In the genomic region with DNA sequence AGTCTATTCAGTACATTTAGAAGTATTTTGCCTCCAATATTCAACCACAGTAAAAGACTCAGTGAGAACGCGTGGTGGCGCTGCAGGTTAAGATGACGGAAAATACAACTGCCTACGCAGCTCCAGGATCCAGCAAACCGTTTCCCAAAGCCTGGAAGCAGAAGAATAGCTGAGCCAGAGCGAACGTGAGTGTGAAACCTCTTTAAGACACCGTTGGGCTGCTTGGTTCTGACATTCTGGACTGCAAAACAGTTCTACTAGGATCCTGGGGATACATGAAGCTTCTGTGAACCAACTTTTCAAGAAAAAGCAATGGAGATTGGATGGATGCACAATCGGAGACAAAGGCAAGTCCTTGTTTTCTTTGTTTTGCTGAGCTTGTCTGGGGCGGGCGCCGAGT, we compare ENCODE assay signal across 9 cellular contexts. TPM values are rescaled to one million over a fixed set of nuclear protein-coding genes. Genes with fewer than 3 reads are reported as not detected.
DNase-seq lines count a peak whose midpoint lies in the region; ATAC-seq, FAIRE-seq and TF ChIP-seq lines count a peak whose summit lies in the region.
"Had no signal": no experiment of that assay in that cellular context is flagged by ENCODE, and none has a peak within 500 bp of the region (broad histone marks: within the 10 kb centered on the region; RNA-seq: fewer than 3 reads in every experiment).

Gene PCDHB16 (plus strand): TSS at position 140 of the 400 bp plus-strand sequence. CDS start 173 bp downstream, at position 313.

- H3K36me3 Mint-ChIP-seq in MCF 10A (ENCODE audit: insufficient read depth, unreplicated experiment), result peaks cover 13% of the 10 kb centered on the region

- no TSS peak for BruUV-seq in MCF 10A (replicated peaks; lab: Mats Ljungman, UMichigan)
- no TSS peak for BruUV-seq in HepG2 (replicated peaks; lab: Mats Ljungman, UMichigan)

- no peak for TF ChIP-seq POLR2A in HepG2 (IDR thresholded peaks at IDR 0.05; ENCODE audit: insufficient read depth in 1 of 2, low read depth in 2 of 2, low read length in 2 of 2)

- TF ChIP-seq RAD21 in Ishikawa (IDR thresholded peaks at IDR 0.05; ENCODE audit: low read depth) (peak; percentile 31; the same call in 1 of the 2 replicates), HepG2 (CRISPR knock-in tag; IDR thresholded peaks at IDR 0.05) (peak; percentile 56; the same call in 1 of the 2 replicates)

- DNase-seq in MCF 10A (ENCODE audit: unreplicated experiment), result peak; percentile 68
- peak; percentile 53 for DNase-seq in HepG2 (ENCODE audit: low spot score)
- DNase-seq in central memory CD4-positive, alpha-beta T cell, result no peak
- no peak for DNase-seq in mucosa of gallbladder (ENCODE audit: low spot score)
- DNase-seq in activated CD8-positive, alpha-beta memory T cell treated with anti-CD3 and anti-CD28 coated beads, Interleukin-2, amount 50 U/mL, for 48 hours, result no peak

- ATAC-seq in HepG2, result peak; percentile 89
- no peak for ATAC-seq in HG02840 (IDR thresholded peaks at IDR 0.05; ENCODE audit: low FRiP score, unreplicated experiment)

- peak within 1 kb of the TSS; percentile 83 for H3K27ac Mint-ChIP-seq in MCF 10A (ENCODE audit: low read depth, unreplicated experiment)

- no peaks in the 10 kb centered on the region; a peak in 1 of 5 replicates for H3K27me3 ChIP-seq in HepG2 (ENCODE audit: control insufficient read depth in 1 of 2, insufficient read depth in 2 of 2, low read length in 2 of 2)

- H3K4me1 Mint-ChIP-seq in MCF 10A (ENCODE audit: insufficient read depth, unreplicated experiment), result peaks cover 6% of the 10 kb centered on the region

- in situ Hi-C loops in HepG2 (cut with HindIII; ENCODE audit: extremely low pct_ligation_motif_present, low pct_unique_long_range_greater_than_20kb), result no loop called here

- H3K4me3 Mint-ChIP-seq in MCF 10A (ENCODE audit: unreplicated experiment), result peak within 1 kb of the TSS; percentile 83

- peak within 1 kb of the TSS; percentile 38; the same call in 1 of the 2 replicates for H3K9ac ChIP-seq in HepG2 (ENCODE audit: insufficient read depth, low read depth, low read length)

- peak within 1 kb of the TSS; percentile 83 for H2AFZ ChIP-seq in HepG2 (ENCODE audit: low read length)

- no peaks in the 10 kb centered on the region for H3K79me2 ChIP-seq in HepG2 (ENCODE audit: insufficient read depth, low read length)

- no peaks in the 10 kb centered on the region for H4K20me1 ChIP-seq in HepG2 (ENCODE audit: insufficient read depth, low read length)

- H3K36me3 ChIP-seq in HepG2 (replicated peaks in 1 of 2; ENCODE audit: control insufficient read depth in 1 of 2, insufficient read depth in 2 of 2, low read length in 2 of 2), result no peaks in the 10 kb centered on the region

- CTCF ChIA-PET in MCF 10A (lab: Yijun Ruan, JAX) (interaction anchor here (0.6 to 2.0 kb wide), 13 partner anchors 10 to 613 kb away, joined by 3 to 14 read pairs (median 5); partner anchors contain the start of genes PCDHB10, PCDHB11, PCDHB14 and PCDHB3), HepG2 (lab: Yijun Ruan, JAX; ENCODE audit: low intra/inter-chr PET ratio, low total read pairs) (interaction anchor here (1.6 kb wide), 1 partner anchor 88 kb away, joined by 5 read pairs; the partner anchor contains the start of gene PCDHB2)

- no peaks in the 10 kb centered on the region for H3K27me3 Mint-ChIP-seq in MCF 10A (ENCODE audit: insufficient read depth, unreplicated experiment)

- POLR2A ChIA-PET in MCF 10A (lab: Yijun Ruan, JAX) (interaction anchor here (0.8 kb wide), 1 partner anchor 138 kb away, joined by 3 read pairs; the partner anchor contains the start of gene TAF7), HepG2 (lab: Yijun Ruan, JAX) (no interaction called here)

- intact Hi-C loops in MCF 10A (cut with micrococcal nuclease) (no loop called here), HepG2 (cut with micrococcal nuclease; ENCODE audit: unreplicated experiment) (loop anchor here (1.0 to 2.0 kb wide), 2 partner anchors 87 to 98 kb away; partner anchors contain the start of gene PCDHB2)

- TF ChIP-seq CTCF in 22Rv1 (IDR thresholded peaks at IDR 0.05) (peak; percentile 47), MCF 10A (IDR thresholded peaks at IDR 0.05; ENCODE audit: unreplicated experiment) (peak; percentile 30), HepG2 (CRISPR knock-in tag; IDR thresholded peaks at IDR 0.05) (peak; percentile 79)

- peak within 1 kb of the TSS; percentile 35 to 61 (median 58); a peak in 5 of 6 replicates for H3K4me3 ChIP-seq in HepG2 (replicated peaks in 1 of 3; ENCODE audit: insufficient read depth in 1 of 3, low read depth in 2 of 3, low read length in 3 of 3)

- H3K4me1 ChIP-seq in HepG2 (ENCODE audit: insufficient read depth, low read length), result no peaks in the 10 kb centered on the region; the same call in 1 of the 2 replicates

- 9% methylated on average over 13 of the region's 13 CpGs for WGBS in HepG2 (ENCODE audit: low lambda C conversion rate)

- H3K27ac ChIP-seq in 22Rv1 (no peak within 1 kb of the TSS), HepG2 (ENCODE audit: extremely low read length, insufficient read depth, low read length) (no peak within 1 kb of the TSS)

- FAIRE-seq in HepG2 (lab: Jason Lieb, UNC), result peak; percentile 63
- FAIRE-seq: G401.6 had no signal

- TF ChIP-seq EP300 in Ishikawa (IDR thresholded peaks at IDR 0.05; ENCODE audit: borderline replicate concordance), result no peak
- TF ChIP-seq EP300 in HepG2 (IDR thresholded peaks at IDR 0.05; ENCODE audit: low read depth in 2 of 2, low read length in 2 of 2), result no peak
- no peak for TF ChIP-seq EP300 in HepG2 (CRISPR knock-in tag; IDR thresholded peaks at IDR 0.05; ENCODE audit: borderline replicate concordance)

- H3K4me2 ChIP-seq in HepG2 (ENCODE audit: low read depth, low read length), result peak within 1 kb of the TSS; percentile 66

- H3K9me3 ChIP-seq in HepG2 (ENCODE audit: low read length), result no peaks in the 10 kb centered on the region

- peaks cover 27% of the 10 kb centered on the region for H3K9me3 Mint-ChIP-seq in MCF 10A (ENCODE audit: unreplicated experiment)

TF ChIP-seq in Ishikawa, 13 proteins besides CTCF, POLR2A, EP300 and RAD21 (continues in another document):
- TF ChIP-seq FOXM1 (IDR thresholded peaks at IDR 0.05; ENCODE audit: borderline replicate concordance, low read depth) (no peak), TCF12 (IDR thresholded peaks at IDR 0.05; ENCODE audit: low read depth) (no peak), USF1 (IDR thresholded peaks at IDR 0.05) (no peak), CREB1 (IDR thresholded peaks at IDR 0.05; ENCODE audit: low read depth) (no peak)

TF ChIP-seq in HepG2, 621 proteins besides CTCF, POLR2A, EP300 and RAD21 (continues in another document):
- TF ChIP-seq POGZ (CRISPR knock-in tag; IDR thresholded peaks at IDR 0.05) (peak; percentile 47; the same call in 1 of the 2 replicates), ZBTB21 (CRISPR knock-in tag; IDR thresholded peaks at IDR 0.05) (no peak), SATB2 (CRISPR knock-in tag; IDR thresholded peaks at IDR 0.05) (0 out of 2 replicates have a peak, but pooled peaks have one; percentile 43), TRIM22 (IDR thresholded peaks at IDR 0.05) (no peak)
- TF ChIP-seq, protein P1, sequence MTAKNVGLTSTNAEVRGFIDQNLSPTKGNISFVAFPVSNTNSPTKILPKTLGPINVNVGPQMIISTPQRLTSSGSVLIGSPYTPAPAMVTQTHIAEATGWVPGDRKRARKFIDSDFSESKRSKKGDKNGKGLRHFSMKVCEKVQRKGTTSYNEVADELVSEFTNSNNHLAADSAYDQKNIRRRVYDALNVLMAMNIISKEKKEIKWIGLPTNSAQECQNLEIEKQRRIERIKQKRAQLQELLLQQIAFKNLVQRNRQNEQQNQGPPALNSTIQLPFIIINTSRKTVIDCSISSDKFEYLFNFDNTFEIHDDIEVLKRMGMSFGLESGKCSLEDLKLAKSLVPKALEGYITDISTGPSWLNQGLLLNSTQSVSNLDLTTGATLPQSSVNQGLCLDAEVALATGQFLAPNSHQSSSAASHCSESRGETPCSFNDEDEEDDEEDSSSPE (CRISPR knock-in tag; IDR thresholded peaks at IDR 0.05), result no peak

RNA-seq across cellular contexts. Expression of gene PCDHB16, which starts in this region (rescaled TPM):
- 1.8 and 2.5 TPM in 2 replicates for total RNA-seq in MCF 10A (2022)
- total RNA-seq in HepG2 (2016; rRNA removed; fragmentation: Illumina TruSeq; extraction: Trizol), result 0.41 and 0.60 TPM in 2 replicates
- 0.09 and 0.10 TPM in 2 replicates for total RNA-seq in HepG2 (2016; cell fraction: cytosol; rRNA removed; fragmentation: Illumina TruSeq; extraction: Trizol; ENCODE audit: low read depth)
- 0.19 and 0.76 TPM in 2 replicates for total RNA-seq in HepG2 (2016; cell fraction: insoluble cytoplasmic fraction; rRNA removed; fragmentation: Illumina TruSeq; extraction: Trizol)
- total RNA-seq in HepG2 (2016; cell fraction: membrane; rRNA removed; fragmentation: Illumina TruSeq; extraction: Trizol), result 0.10 and 0.15 TPM in 2 replicates
- 0.78 and 1.6 TPM in 2 replicates for total RNA-seq in HepG2 (2016; cell fraction: nucleus; rRNA removed; fragmentation: Illumina TruSeq; extraction: Trizol)
- 0.66 and 0.89 TPM in 2 replicates for polyA plus RNA-seq in HepG2 (2011; rRNA removed)
- 0.38 and 0.86 TPM in 2 replicates for polyA plus RNA-seq in HepG2 (2011; cell fraction: cytosol; rRNA removed)
- polyA plus RNA-seq in HepG2 (2011; cell fraction: nucleus; rRNA removed), result 0.82 and 0.92 TPM in 2 replicates
- 0.76 and 1.1 TPM in 2 replicates for polyA plus RNA-seq in HepG2 (2012)
- 0.02 TPM in 2 replicates for polyA plus RNA-seq in HepG2 (2016; cell fraction: cytosol; fragmentation: Illumina TruSeq; extraction: Trizol; ENCODE audit: low read depth)
- polyA plus RNA-seq in HepG2 (2016; cell fraction: insoluble cytoplasmic fraction; fragmentation: Illumina TruSeq; extraction: Trizol; ENCODE audit: low read depth), result 0.25 and 0.43 TPM in 2 replicates
- polyA plus RNA-seq in HepG2 (2016; cell fraction: membrane; fragmentation: Illumina TruSeq; extraction: Trizol; ENCODE audit: low read depth), result 0.06 and 0.07 TPM in 2 replicates
- 1.2 and 1.4 TPM in 2 replicates for polyA plus RNA-seq in HepG2 (2016; cell fraction: nucleus; fragmentation: Illumina TruSeq; extraction: Trizol; ENCODE audit: insufficient read depth, low read depth)
- 1.1 TPM in 1 of 2 replicates, not detected in the other for polyA minus RNA-seq in HepG2 (2011; rRNA and poly(A)+ RNA removed; ENCODE audit: low replicate concordance)
- polyA minus RNA-seq in HepG2 (2011; cell fraction: cytosol; rRNA and poly(A)+ RNA removed), result 1.6 and 1.7 TPM in 2 replicates
- 1.3 and 1.4 TPM in 2 replicates for polyA minus RNA-seq in HepG2 (2011; cell fraction: nucleus; rRNA and poly(A)+ RNA removed)
- total RNA-seq in mucosa of gallbladder, result 3.0 TPM

Comparison
In these comparisons a context has a peak if more than half of its experiments do, and no peak if none do; other contexts are left out.
1. DNase-seq: peak in MCF 10A (single experiment) and HepG2 (single experiment); none in central memory CD4-positive, alpha-beta T cell (single experiment), mucosa of gallbladder (single experiment) and activated CD8-positive, alpha-beta memory T cell treated with anti-CD3 and anti-CD28 coated beads, Interleukin-2, amount 50 U/mL, for 48 hours (single experiment).
2. Peak in every context shown above with its lines, with median percentiles within 50 percentile points of each other: CTCF ChIP-seq.